In the genomic region with DNA sequence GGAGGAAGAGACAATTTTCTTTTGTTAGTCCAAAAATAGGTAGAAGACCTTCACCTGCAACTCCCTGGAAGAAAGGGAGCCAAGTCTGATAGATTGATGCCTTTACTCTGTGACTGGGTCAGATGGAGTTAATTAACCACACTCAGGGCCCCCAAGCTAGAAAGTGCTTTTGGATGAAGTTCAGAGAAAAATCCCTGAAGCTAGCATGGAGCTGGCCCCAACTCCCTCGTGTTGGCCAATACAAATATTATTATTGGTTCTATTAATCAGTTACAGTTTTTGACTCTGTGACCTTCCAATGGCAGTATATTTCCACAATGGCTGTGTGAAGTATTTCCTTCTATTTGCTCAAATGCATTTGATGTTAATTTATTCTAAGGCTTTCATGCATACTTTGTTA, we compare ENCODE assay signal across 30 cellular contexts.
"Had no signal": no experiment of that assay in that cellular context is flagged by ENCODE, and none has a peak within 500 bp of the region (broad histone marks: within the 10 kb centered on the region; RNA-seq: fewer than 3 reads in every experiment).

No MANE protein-coding gene starts in this region.

- ATAC-seq: heart left ventricle; mucosa of descending colon; naive thymus-derived CD4-positive, alpha-beta T cell; natural killer cell treated with Interleukin-12 subunit alpha and Interleukin-12 subunit beta and Interleukin-15 and Interleukin-18, amount 100 ng/mL, for 72 hours; psoas muscle; sciatic nerve; stimulated activated naive B cell treated with anti-CD40 and anti-IgM and Interleukin-4, amounts not matched to agents 10 μg/mL and 1 μg/mL and 100 μg/mL, for 72 hours; upper lobe of right lung had no signal

- DNase-seq: heart left ventricle; hypothalamus; immature natural killer cell; kidney; left ventricle myocardium inferior; mesendoderm; midbrain; mucosa of descending colon; naive thymus-derived CD4-positive, alpha-beta T cell; occipital lobe; psoas muscle; stimulated activated CD4-positive, alpha-beta T cell treated with anti-CD3 and anti-CD28 coated beads, Interleukin-12 subunit alpha, Interleukin-12 subunit beta, amount 100 ng/mL, for 4 hours; stimulated activated CD4-positive, alpha-beta T cell treated with anti-CD3 and anti-CD28 coated beads, Interleukin-15, amount 100 ng/mL, for 24 hours; stimulated activated CD4-positive, alpha-beta T cell treated with anti-CD3 and anti-CD28 coated beads, Interleukin-2, amount 100 ng/mL, for 24 hours; stimulated activated CD4-positive, alpha-beta T cell treated with anti-CD3 and anti-CD28 coated beads, Interleukin-4, amount 100 ng/mL, for 1 hour; stimulated activated naive B cell treated with anti-CD40 and anti-IgM and Interleukin-4, amounts not matched to agents 10 μg/mL and 1 μg/mL and 100 μg/mL, for 72 hours; tibial artery; trophoblast cell; upper lobe of right lung had no signal

- H3K27me3 ChIP-seq: heart left ventricle, neural progenitor cell, neutrophil, right atrium auricular region, suprapubic skin, tibial artery, upper lobe of right lung had no signal

- H3K9me3 ChIP-seq: heart left ventricle, mucosa of descending colon, neutrophil, psoas muscle, right atrium auricular region, suprapubic skin, thoracic aorta, tibial artery, upper lobe of right lung had no signal

- H3K4me1 Mint-ChIP-seq: immature natural killer cell; naive thymus-derived CD4-positive, alpha-beta T cell; neural progenitor cell; stimulated activated naive B cell treated with anti-CD40 and anti-IgM and Interleukin-4, amounts not matched to agents 10 μg/mL and 1 μg/mL and 100 μg/mL, for 72 hours had no signal

- H3K27ac ChIP-seq: heart left ventricle, left ventricle myocardium inferior, neural progenitor cell, neutrophil, parathyroid adenoma, psoas muscle, right atrium auricular region, skin epidermis, suprapubic skin, thoracic aorta, tibial artery, upper lobe of right lung had no signal

- H3K4me1 ChIP-seq: heart left ventricle, left ventricle myocardium inferior, neural progenitor cell, parathyroid adenoma, psoas muscle, right atrium auricular region, suprapubic skin, tibial artery, upper lobe of right lung had no signal

- H3K27me3 Mint-ChIP-seq: naive thymus-derived CD4-positive, alpha-beta T cell; natural killer cell treated with Interleukin-12 subunit alpha and Interleukin-12 subunit beta and Interleukin-15 and Interleukin-18, amount 100 ng/mL, for 72 hours; stimulated activated naive B cell treated with anti-CD40 and anti-IgM and Interleukin-4, amounts not matched to agents 10 μg/mL and 1 μg/mL and 100 μg/mL, for 72 hours; stimulated activated naive CD8-positive, alpha-beta T cell treated with anti-CD3 and anti-CD28 coated beads, Interleukin-15, Interleukin-2, amounts not matched to agents 100 ng/mL and 50 ng/mL, for 24 hours had no signal

- H3K4me3 ChIP-seq: heart left ventricle, left ventricle myocardium inferior, lung, mucosa of descending colon, neural progenitor cell, psoas muscle, right atrium auricular region, skin epidermis, suprapubic skin, thoracic aorta, tibial artery, upper lobe of right lung had no signal

- H3K4me3 Mint-ChIP-seq: immature natural killer cell; naive thymus-derived CD4-positive, alpha-beta T cell; natural killer cell treated with Interleukin-12 subunit alpha and Interleukin-12 subunit beta and Interleukin-15 and Interleukin-18, amount 100 ng/mL, for 72 hours; neural progenitor cell; stimulated activated naive B cell treated with anti-CD40 and anti-IgM and Interleukin-4, amounts not matched to agents 10 μg/mL and 1 μg/mL and 100 μg/mL, for 72 hours; stimulated activated naive CD8-positive, alpha-beta T cell treated with anti-CD3 and anti-CD28 coated beads, Interleukin-15, Interleukin-2, amounts not matched to agents 100 ng/mL and 50 ng/mL, for 24 hours had no signal

- H3K27ac Mint-ChIP-seq: immature natural killer cell; naive thymus-derived CD4-positive, alpha-beta T cell; natural killer cell treated with Interleukin-12 subunit alpha and Interleukin-12 subunit beta and Interleukin-15 and Interleukin-18, amount 100 ng/mL, for 72 hours; neural progenitor cell; stimulated activated naive CD8-positive, alpha-beta T cell treated with anti-CD3 and anti-CD28 coated beads, Interleukin-15, Interleukin-2, amounts not matched to agents 100 ng/mL and 50 ng/mL, for 24 hours had no signal

- H3K36me3 ChIP-seq: heart left ventricle, left ventricle myocardium inferior, neural progenitor cell, neutrophil, right atrium auricular region, suprapubic skin, thoracic aorta, tibial artery, upper lobe of right lung had no signal

- H3K36me3 Mint-ChIP-seq: immature natural killer cell; naive thymus-derived CD4-positive, alpha-beta T cell; natural killer cell treated with Interleukin-12 subunit alpha and Interleukin-12 subunit beta and Interleukin-15 and Interleukin-18, amount 100 ng/mL, for 72 hours; neural progenitor cell; stimulated activated naive B cell treated with anti-CD40 and anti-IgM and Interleukin-4, amounts not matched to agents 10 μg/mL and 1 μg/mL and 100 μg/mL, for 72 hours had no signal
